Comparison of ENCODE assay signal across 2 cellular contexts in genomic region chr3:188899887-188900286, GRCh38.
TF ChIP-seq lines count a peak whose summit lies in the region.

No MANE protein-coding gene starts in this region.

TF ChIP-seq in SK-N-SH, 30 proteins besides CTCF, POLR2A, EP300 and RAD21 (continued from another document):
- no peak for TF ChIP-seq GATA2 (CRISPR knock-in tag; IDR thresholded peaks at IDR 0.05)
- no peak for TF ChIP-seq REST (IDR thresholded peaks at IDR 0.05; ENCODE audit: low read depth, low read length)
- TF ChIP-seq ZBTB33 (IDR thresholded peaks at IDR 0.05; ENCODE audit: borderline replicate concordance, low read depth) = no peak
- TF ChIP-seq RCOR1 (IDR thresholded peaks at IDR 0.05; ENCODE audit: low read length) = no peak
- TF ChIP-seq TAF1 (IDR thresholded peaks at IDR 0.05; ENCODE audit: borderline replicate concordance, low read depth, low read length) = no peak

TF ChIP-seq in SK-N-SH treated with all-trans-retinoic acid at 6 μM for 48 hours, 23 proteins besides CTCF, POLR2A, EP300 and RAD21 (continued from another document):
- TF ChIP-seq CSRNP3 (CRISPR knock-in tag; IDR thresholded peaks at IDR 0.05) = no peak
- TF ChIP-seq CREB5 (CRISPR knock-in tag; IDR thresholded peaks at IDR 0.05; ENCODE audit: low read depth) = no peak
- no peak for TF ChIP-seq ZFP30 (CRISPR knock-in tag; IDR thresholded peaks at IDR 0.05)
- TF ChIP-seq RARB (CRISPR knock-in tag; IDR thresholded peaks at IDR 0.05) = no peak
- no peak for TF ChIP-seq ZFP3 (CRISPR knock-in tag; IDR thresholded peaks at IDR 0.05)
- TF ChIP-seq ARNTL (CRISPR knock-in tag; IDR thresholded peaks at IDR 0.05; ENCODE audit: borderline replicate concordance, low read depth) = no peak
- TF ChIP-seq TCF4 (CRISPR knock-in tag; IDR thresholded peaks at IDR 0.05; ENCODE audit: borderline replicate concordance) = no peak
- TF ChIP-seq ZNF8 (CRISPR knock-in tag; IDR thresholded peaks at IDR 0.05) = no peak
- no peak for TF ChIP-seq CSDC2 (CRISPR knock-in tag; IDR thresholded peaks at IDR 0.05)
- TF ChIP-seq ZC3H10 (CRISPR knock-in tag; IDR thresholded peaks at IDR 0.05) = no peak
- TF ChIP-seq GLIS3 (CRISPR knock-in tag; IDR thresholded peaks at IDR 0.05) = no peak
- no peak for TF ChIP-seq SNAI2 (CRISPR knock-in tag; IDR thresholded peaks at IDR 0.05)
- no peak for TF ChIP-seq OSR1 (CRISPR knock-in tag; IDR thresholded peaks at IDR 0.05)
- TF ChIP-seq PPARA (CRISPR knock-in tag; IDR thresholded peaks at IDR 0.05; ENCODE audit: borderline replicate concordance) = no peak
- no peak for TF ChIP-seq BACH2 (CRISPR knock-in tag; IDR thresholded peaks at IDR 0.05; ENCODE audit: borderline replicate concordance)
- no peak for TF ChIP-seq TOX (CRISPR knock-in tag; IDR thresholded peaks at IDR 0.05; ENCODE audit: borderline replicate concordance)
- TF ChIP-seq ISL1 (CRISPR knock-in tag; IDR thresholded peaks at IDR 0.05) = no peak
- no peak for TF ChIP-seq ZNF70 (CRISPR knock-in tag; IDR thresholded peaks at IDR 0.05)
